ENCODE assay signal across 18 cellular contexts in genomic region chr3:31776016-31776415, GRCh38.
"Had no signal": no experiment of that assay in that cellular context is flagged by ENCODE, and none has a peak within 500 bp of the region (broad histone marks: within the 10 kb centered on the region; RNA-seq: fewer than 3 reads in every experiment).

No MANE protein-coding gene starts in this region.

- H3K4me3 Mint-ChIP-seq: activated naive CD4-positive, alpha-beta T cell treated with anti-CD3 and anti-CD28 coated beads for 36 hours; activated T-helper 17 cell treated with anti-CD3 and anti-CD28 coated beads, Interleukin-2, amount 50 U/mL, for 72 hours; central memory CD8-positive, alpha-beta T cell; naive thymus-derived CD4-positive, alpha-beta T cell; stimulated activated naive B cell treated with anti-CD40 and anti-IgM and Interleukin-4, amounts not matched to agents 10 μg/mL and 1 μg/mL and 100 μg/mL, for 72 hours had no signal

- H3K4me1 ChIP-seq: adrenal gland, body of pancreas, pancreas, thyroid gland had no signal

- H3K27me3 Mint-ChIP-seq: stimulated activated naive B cell treated with anti-CD40 and anti-IgM and Interleukin-4, amounts not matched to agents 10 μg/mL and 1 μg/mL and 100 μg/mL, for 72 hours had no signal

- H3K4me1 Mint-ChIP-seq: activated T-helper 17 cell treated with anti-CD3 and anti-CD28 coated beads, Interleukin-2, amount 50 U/mL, for 72 hours; central memory CD8-positive, alpha-beta T cell had no signal

- H3K27ac ChIP-seq: adrenal gland, body of pancreas, coronary artery, pancreas, thyroid gland had no signal

- H3K27me3 ChIP-seq: adrenal gland, body of pancreas, pancreas, thyroid gland had no signal

- H3K9me3 Mint-ChIP-seq: activated naive CD4-positive, alpha-beta T cell treated with anti-CD3 and anti-CD28 coated beads for 36 hours; activated T-helper 17 cell treated with anti-CD3 and anti-CD28 coated beads, Interleukin-2, amount 50 U/mL, for 72 hours; central memory CD8-positive, alpha-beta T cell had no signal

- H3K9me3 ChIP-seq: adrenal gland, body of pancreas, pancreas, thyroid gland had no signal

- ATAC-seq: activated T-helper 17 cell treated with anti-CD3 and anti-CD28 coated beads, Interleukin-2, amount 50 U/mL, for 72 hours; body of pancreas; left colon; mucosa of descending colon; naive thymus-derived CD4-positive, alpha-beta T cell; pancreas; stimulated activated naive B cell treated with anti-CD40 and anti-IgM and Interleukin-4, amounts not matched to agents 10 μg/mL and 1 μg/mL and 100 μg/mL, for 72 hours had no signal

- H3K4me3 ChIP-seq: adrenal gland, body of pancreas, coronary artery, lung, mucosa of descending colon, pancreas, thyroid gland had no signal

- H3K27ac Mint-ChIP-seq: activated naive CD4-positive, alpha-beta T cell treated with anti-CD3 and anti-CD28 coated beads for 36 hours; activated T-helper 17 cell treated with anti-CD3 and anti-CD28 coated beads, Interleukin-2, amount 50 U/mL, for 72 hours; naive thymus-derived CD4-positive, alpha-beta T cell had no signal

- DNase-seq: activated CD4-positive, CD25-positive, alpha-beta regulatory T cell treated with anti-CD3 and anti-CD28 coated beads, Interleukin-2, amount 50 U/mL, for 72 hours; activated naive CD4-positive, alpha-beta T cell treated with anti-CD3 and anti-CD28 coated beads for 36 hours; activated T-cell treated with anti-CD3 and anti-CD28 coated beads for 4 hours; adrenal gland; body of pancreas; effector CD4-positive, alpha-beta T cell; left colon; mucosa of descending colon; naive thymus-derived CD4-positive, alpha-beta T cell; pancreas; stimulated activated CD4-positive, alpha-beta T cell treated with anti-CD3 and anti-CD28 coated beads, Interleukin-2, amount 100 ng/mL, for 48 hours; stimulated activated naive B cell treated with anti-CD40 and anti-IgM and Interleukin-4, amounts not matched to agents 10 μg/mL and 1 μg/mL and 100 μg/mL, for 72 hours; T-helper 9 cell; thyroid gland had no signal

- H3K36me3 ChIP-seq: adrenal gland, pancreas, thyroid gland had no signal
